8 cellular contexts compared by ENCODE assay signal in genomic region chr19:14147797-14148605, GRCh38. TPM values are rescaled to one million over a fixed set of nuclear protein-coding genes. Genes with fewer than 3 reads are reported as not detected.
A peak's percentile ranks its signal among the peaks of the same experiment; 100 is the strongest.
DNase-seq lines count a peak whose midpoint lies in the region; ATAC-seq, FAIRE-seq and TF ChIP-seq lines count a peak whose summit lies in the region.

No MANE protein-coding gene starts in this region.

- intact Hi-C loops in A673 (cut with micrococcal nuclease; ENCODE audit: unreplicated experiment), result no loop called here

- H3K4me3 Mint-ChIP-seq in activated naive CD8-positive, alpha-beta T cell treated with anti-CD3 and anti-CD28 coated beads, Interleukin-2, amount 10 ng/mL, durations not matched to agents 7 days and 5 days, result peak overlapping the region; percentile 67

- peak; percentile 45 for DNase-seq in A673 (ENCODE audit: low spot score)
- DNase-seq in GM12891 (ENCODE audit: insufficient read length, low spot score), result peak; percentile 71
- DNase-seq in RPMI8226, result peak; percentile 55
- peak; percentile 75 for DNase-seq in activated naive CD8-positive, alpha-beta T cell treated with anti-CD3 and anti-CD28 coated beads, Interleukin-2, amount 10 ng/mL, durations not matched to agents 7 days and 5 days
- peak; percentile 47 for DNase-seq in glomerular visceral epithelial cell (ENCODE audit: extremely low spot score)
- DNase-seq in upper lobe of left lung, result peak; percentile 78 to 87

- H3K27ac Mint-ChIP-seq in activated naive CD8-positive, alpha-beta T cell treated with anti-CD3 and anti-CD28 coated beads, Interleukin-2, amount 10 ng/mL, durations not matched to agents 7 days and 5 days, result peak overlapping the region; percentile 91

- POLR2A ChIA-PET in A673 (lab: Charles Lee; ENCODE audit: low non-redundant PET), result no interaction called here
- POLR2A ChIA-PET in activated naive CD8-positive, alpha-beta T cell treated with anti-CD3 and anti-CD28 coated beads, Interleukin-2, amount 10 ng/mL, durations not matched to agents 7 days and 5 days (lab: Charles Lee), result interaction anchor here (0.5 to 6.6 kb wide), 4 partner anchors 12 to 311 kb away, joined by 3 to 47 read pairs (median 4); partner anchors contain the start of gene ASF1B

- BruUV-seq in A673 (replicated peaks; lab: Mats Ljungman, UMichigan), result no TSS peak

- 29% methylated on average over 14 to 16 of the region's 20 CpGs for WGBS in upper lobe of left lung, 2 donors

- H3K9me3 ChIP-seq in A673 (ENCODE audit: low read depth, low read length, poor library complexity, severe bottlenecking), result no peaks in the 10 kb centered on the region
- H3K9me3 ChIP-seq in neutrophil, result no peaks in the 10 kb centered on the region
- H3K9me3 ChIP-seq in upper lobe of left lung, result no peaks in the 10 kb centered on the region

- H3K36me3 ChIP-seq in A673 (ENCODE audit: insufficient read depth, low read length, poor library complexity, severe bottlenecking) (peaks cover 6% of the 10 kb centered on the region), neutrophil (no peaks in the 10 kb centered on the region), upper lobe of left lung (peaks cover 0 to 12% (median 10%) of the 10 kb centered on the region in 4 donors)

- FAIRE-seq in GM12891 (lab: Jason Lieb, UNC), result peak; percentile 87

- H3K36me3 Mint-ChIP-seq in activated naive CD8-positive, alpha-beta T cell treated with anti-CD3 and anti-CD28 coated beads, Interleukin-2, amount 10 ng/mL, durations not matched to agents 7 days and 5 days, result no peaks in the 10 kb centered on the region

- peak; percentile 46 for ATAC-seq in activated naive CD8-positive, alpha-beta T cell treated with anti-CD3 and anti-CD28 coated beads, Interleukin-2, amount 10 ng/mL, durations not matched to agents 7 days and 5 days (ENCODE audit: low read depth)
- peak; percentile 89 to 91 for ATAC-seq in upper lobe of left lung (ENCODE audit: low FRiP score in 2 of 2)
- no peak for ATAC-seq in GM21381 (IDR thresholded peaks at IDR 0.05; ENCODE audit: unreplicated experiment)

- H3K27me3 Mint-ChIP-seq in activated naive CD8-positive, alpha-beta T cell treated with anti-CD3 and anti-CD28 coated beads, Interleukin-2, amount 10 ng/mL, durations not matched to agents 7 days and 5 days, result no peaks in the 10 kb centered on the region

- TF ChIP-seq EP300 in upper lobe of left lung (IDR thresholded peaks at IDR 0.05), result no peak

- H3K9me3 Mint-ChIP-seq in activated naive CD8-positive, alpha-beta T cell treated with anti-CD3 and anti-CD28 coated beads, Interleukin-2, amount 10 ng/mL, durations not matched to agents 7 days and 5 days, result no peaks in the 10 kb centered on the region

- H3K4me1 ChIP-seq in A673 (ENCODE audit: insufficient read depth, low read length, poor library complexity, severe bottlenecking) (peaks cover 37% of the 10 kb centered on the region), neutrophil (ENCODE audit: control insufficient read depth in 1 of 2, insufficient read depth in 1 of 2, low read depth in 1 of 2, low read length in 1 of 2) (peaks cover 16 to 23% of the 10 kb centered on the region in 2 experiments), upper lobe of left lung (peaks cover 35 to 40% (median 37%) of the 10 kb centered on the region in 4 donors)

- H3K27me3 ChIP-seq in A673 (replicated peaks; ENCODE audit: insufficient read depth, low read depth, low read length, poor library complexity) (no peaks in the 10 kb centered on the region), neutrophil (no peaks in the 10 kb centered on the region), upper lobe of left lung (no peaks in the 10 kb centered on the region)

- peaks cover 25% of the 10 kb centered on the region for H3K4me1 Mint-ChIP-seq in activated naive CD8-positive, alpha-beta T cell treated with anti-CD3 and anti-CD28 coated beads, Interleukin-2, amount 10 ng/mL, durations not matched to agents 7 days and 5 days

- H3K4me3 ChIP-seq in A673 (ENCODE audit: low read depth, low read length, poor library complexity, severe bottlenecking) (no peak overlapping the region), neutrophil (ENCODE audit: low read depth in 1 of 2, low read length in 1 of 2) (no peak overlapping the region), upper lobe of left lung (no peak overlapping the region)

- TF ChIP-seq CTCF in A673 (conservative IDR thresholded peaks at IDR 0.05; ENCODE audit: low read depth, low read length) (peak; percentile 58), neutrophil (IDR thresholded peaks at IDR 0.05) (peak; percentile 30), upper lobe of left lung (IDR thresholded peaks at IDR 0.05) (peak; percentile 84 to 92 (median 87))

- no peak for TF ChIP-seq POLR2A in GM12891 (IDR thresholded peaks at IDR 0.05; ENCODE audit: low read depth, low read length)
- peak in 1 of 4 donors; percentile 10 for TF ChIP-seq POLR2A in upper lobe of left lung (IDR thresholded peaks at IDR 0.05)

- CTCF ChIA-PET in A673 (lab: Charles Lee), result interaction anchor here (0.6 to 0.7 kb wide), 2 partner anchors 10 to 247 kb away, joined by 3 to 5 read pairs; no protein-coding TSS in a partner anchor

- H3K27ac ChIP-seq in A673 (ENCODE audit: low read depth, low read length, poor library complexity, severe bottlenecking), result peak overlapping the region; percentile 59
- H3K27ac ChIP-seq in neutrophil, result no peak overlapping the region
- H3K27ac ChIP-seq in upper lobe of left lung, result peak overlapping the region; percentile 74 to 88 (median 78)

TF ChIP-seq in GM12891, 5 proteins besides CTCF, POLR2A, EP300 and RAD21:
- TF ChIP-seq TAF1 (IDR thresholded peaks at IDR 0.05; ENCODE audit: low read depth, low read length) (no peak), POU2F2 (IDR thresholded peaks at IDR 0.05; ENCODE audit: low read depth, low read length) (no peak), SPI1 (IDR thresholded peaks at IDR 0.05; ENCODE audit: low read depth, low read length) (no peak), POLR2AphosphoS5 (IDR thresholded peaks at IDR 0.05; ENCODE audit: low read depth, low read length) (no peak), PAX5 (IDR thresholded peaks at IDR 0.05; ENCODE audit: insufficient read depth, low read length, severe bottlenecking) (no peak)
TF ChIP-seq in GM12891: peak in this region for 0.

RNA-seq across cellular contexts. Expression of gene ASF1B, which starts 11.6 kb away (rescaled TPM):
- total RNA-seq in A673 (2021) (50.0 and 54.6 TPM in 2 replicates), upper lobe of left lung (1 to 10 TPM; 1.2 to 4.9 (median 3.0) TPM)
- 59.6 TPM for polyA plus RNA-seq in GM12891 (2012; ENCODE audit: low read depth, missing spikeins)
- total RNA-seq in activated naive CD8-positive, alpha-beta T cell treated with anti-CD3 and anti-CD28 coated beads, Interleukin-2, amount 10 ng/mL, durations not matched to agents 7 days and 5 days, result 10 to 100 TPM; 75.3 to 82.4 TPM

RNA-seq across cellular contexts. Expression of gene PRKACA, which starts 30.4 kb away (rescaled TPM):
- total RNA-seq in A673 (2021), result 56.7 and 77.9 TPM in 2 replicates
- polyA plus RNA-seq in GM12891 (2012; ENCODE audit: low read depth, missing spikeins), result 26.6 TPM
- 10 to 100 TPM; 64.1 to 66.9 TPM for total RNA-seq in activated naive CD8-positive, alpha-beta T cell treated with anti-CD3 and anti-CD28 coated beads, Interleukin-2, amount 10 ng/mL, durations not matched to agents 7 days and 5 days
- total RNA-seq in upper lobe of left lung, result 100 to 1,000 TPM in 1 of 6 donors, 10 to 100 TPM in 5; 24.1 to 107 (median 51.7) TPM

RNA-seq across cellular contexts. Expression of gene SAMD1, which starts 57.5 kb away (rescaled TPM):
- 52.9 and 56.0 TPM in 2 replicates for total RNA-seq in A673 (2021)
- polyA plus RNA-seq in GM12891 (2012; ENCODE audit: low read depth, missing spikeins), result 20.3 TPM
- 10 to 100 TPM; 58.3 to 65.6 TPM for total RNA-seq in activated naive CD8-positive, alpha-beta T cell treated with anti-CD3 and anti-CD28 coated beads, Interleukin-2, amount 10 ng/mL, durations not matched to agents 7 days and 5 days
- total RNA-seq in upper lobe of left lung, result 10 to 100 TPM; 17.8 to 62.8 (median 37.0) TPM

RNA-seq across cellular contexts. Expression of gene ADGRL1, which starts 58.0 kb away (rescaled TPM):
- total RNA-seq in A673 (2021) (66.1 and 72.0 TPM in 2 replicates), upper lobe of left lung (10 to 100 TPM; 23.5 to 33.2 (median 27.4) TPM)
- polyA plus RNA-seq in GM12891 (2012; ENCODE audit: low read depth, missing spikeins), result 1.3 TPM
- 10 to 100 TPM; 15.0 to 16.4 TPM for total RNA-seq in activated naive CD8-positive, alpha-beta T cell treated with anti-CD3 and anti-CD28 coated beads, Interleukin-2, amount 10 ng/mL, durations not matched to agents 7 days and 5 days

Comparison
In these comparisons a context has a peak if more than half of its experiments do, and no peak if none do; other contexts are left out.
1. CTCF ChIP-seq: peak in every context shown above with its lines; median percentile 87 in upper lobe of left lung; 58 in A673; 30 in neutrophil.